Comparison of ENCODE assay signal across 8 cellular contexts in genomic region chr2:102848366-102848839, GRCh38.
DNase-seq lines count a peak whose midpoint lies in the region; ATAC-seq and TF ChIP-seq lines count a peak whose summit lies in the region.

No MANE protein-coding gene starts in this region.

- ATAC-seq in mucosa of descending colon (peak; percentile 88), HG02840 (IDR thresholded peaks at IDR 0.05; ENCODE audit: low FRiP score, unreplicated experiment) (no peak), HG03354 (IDR thresholded peaks at IDR 0.05; ENCODE audit: poor library complexity, severe bottlenecking, unreplicated experiment) (no peak), GM21576 (IDR thresholded peaks at IDR 0.05; ENCODE audit: unreplicated experiment) (no peak)

- POLR2A ChIA-PET in RWPE1 (lab: Yijun Ruan, JAX; ENCODE audit: low non-redundant PET): no interaction called here

- H3K4me1 ChIP-seq in mucosa of descending colon (ENCODE audit: low read depth): no peaks in the 10 kb centered on the region

- peaks cover 8% of the 10 kb centered on the region for H3K4me1 Mint-ChIP-seq in CD14-positive monocyte

- H3K9me3 ChIP-seq in mucosa of descending colon: no peaks in the 10 kb centered on the region

- intact Hi-C loops in CD14-positive monocyte (cut with micrococcal nuclease) (no loop called here), mucosa of descending colon (cut with DNase I, micrococcal nuclease) (no loop called here)

- peaks cover 0 to 5% (median 1%) of the 10 kb centered on the region in 7 donors for H3K9me3 Mint-ChIP-seq in CD14-positive monocyte

- no peak overlapping the region for H3K27ac ChIP-seq in RWPE1

- peak; percentile 67 for DNase-seq in CD14-positive monocyte (ENCODE audit: low spot score)
- peak; percentile 1 for DNase-seq in KG1 (lab: John Stamatoyannopoulos, UW)
- DNase-seq in RWPE1 (ENCODE audit: low spot score): peak; percentile 82
- peak; percentile 40 for DNase-seq in fibroblast of gingiva (ENCODE audit: low read depth)
- DNase-seq in mucosa of descending colon: peak; percentile 71 to 79 (median 74)

- CTCF ChIA-PET in RWPE1 (lab: Yijun Ruan, JAX): no interaction called here

- H3K36me3 Mint-ChIP-seq in CD14-positive monocyte: no peaks in the 10 kb centered on the region

- peaks cover 0 to 1% (median 0%) of the 10 kb centered on the region in 3 donors for H3K27me3 Mint-ChIP-seq in CD14-positive monocyte (ENCODE audit: low read depth in 3 of 3)

- TF ChIP-seq CTCF in CD14-positive monocyte (IDR thresholded peaks at IDR 0.05) (no peak), RWPE1 (conservative IDR thresholded peaks at IDR 0.05; ENCODE audit: low read depth) (no peak), mucosa of descending colon (IDR thresholded peaks at IDR 0.05) (no peak)

- peak overlapping the region; percentile 32 to 66 for H3K4me3 Mint-ChIP-seq in CD14-positive monocyte

- no peak overlapping the region for H3K4me3 ChIP-seq in mucosa of descending colon

- no peaks in the 10 kb centered on the region for H3K36me3 ChIP-seq in mucosa of descending colon (ENCODE audit: low read depth)

- no peak overlapping the region for H3K27ac Mint-ChIP-seq in CD14-positive monocyte

Comparison
In these comparisons a context has a peak if more than half of its experiments do, and no peak if none do; other contexts are left out.
1. DNase-seq: peak in every context shown above with its lines; median percentile 82 in RWPE1; 74 in mucosa of descending colon; 67 in CD14-positive monocyte; 40 in fibroblast of gingiva; 1 in KG1.